ENCODE assay signal across 14 cellular contexts in genomic region chr6:154653385-154653784, GRCh38.
A peak's percentile ranks its signal among the peaks of the same experiment; 100 is the strongest.
DNase-seq lines count a peak whose midpoint lies in the region; ATAC-seq and TF ChIP-seq lines count a peak whose summit lies in the region.
"Had no signal": no experiment of that assay in that cellular context is flagged by ENCODE, and none has a peak within 500 bp of the region (broad histone marks: within the 10 kb centered on the region; RNA-seq: fewer than 3 reads in every experiment).

No MANE protein-coding gene starts in this region.

- H3K4me3 ChIP-seq in Panc1 (ENCODE audit: low read depth in 2 of 2, low read length in 2 of 2) = no peak overlapping the region
- H3K4me3 ChIP-seq in endodermal cell (ENCODE audit: low read length) = no peak overlapping the region
- no peak overlapping the region for H3K4me3 ChIP-seq in lower lobe of right lung
- no peak overlapping the region for H3K4me3 ChIP-seq in thyroid gland (replicated peaks in 1 of 3)

- H3K27me3 Mint-ChIP-seq in endodermal cell (ENCODE audit: insufficient read depth) = no peaks in the 10 kb centered on the region
- H3K27me3 Mint-ChIP-seq in activated T-cell treated with anti-CD3 and anti-CD28 coated beads, Interleukin-2, amount 50 U/mL, for 24 hours = peaks cover 5% of the 10 kb centered on the region

- WGBS in endodermal cell (ENCODE audit: insufficient coverage in 1 of 2, insufficient read length in 1 of 2), 2 experiments = 83 to 88% methylated on average over 1 to 3 of the region's 3 CpGs
- WGBS in thyroid gland, 2 donors = 39 to 52% methylated on average over 3 of the region's 3 CpGs

- peak overlapping the region; percentile 26 for H3K27ac Mint-ChIP-seq in endodermal cell
- no peak overlapping the region for H3K27ac Mint-ChIP-seq in activated T-cell treated with anti-CD3 and anti-CD28 coated beads, Interleukin-2, amount 50 U/mL, for 24 hours

- H3K36me3 ChIP-seq in Panc1 (ENCODE audit: control insufficient read depth, insufficient read depth, low read length) (no peaks in the 10 kb centered on the region), endodermal cell (ENCODE audit: control insufficient read depth, insufficient read depth, low read length) (no peaks in the 10 kb centered on the region), lower lobe of right lung (no peaks in the 10 kb centered on the region), thyroid gland (no peaks in the 10 kb centered on the region)

- H3K9ac ChIP-seq in endodermal cell (ENCODE audit: extremely low read depth, low read length, poor library complexity, severe bottlenecking) = no peak overlapping the region

- CTCF ChIA-PET in Panc1 (lab: Charles Lee) = no interaction called here

- H3K4me3 Mint-ChIP-seq in endodermal cell = no peak overlapping the region
- H3K4me3 Mint-ChIP-seq in activated T-cell treated with anti-CD3 and anti-CD28 coated beads, Interleukin-2, amount 50 U/mL, for 24 hours = no peak overlapping the region
- H3K4me3 Mint-ChIP-seq: H9 had no signal

- H3K36me3 Mint-ChIP-seq in endodermal cell (ENCODE audit: low read depth) = no peaks in the 10 kb centered on the region
- no peaks in the 10 kb centered on the region for H3K36me3 Mint-ChIP-seq in activated T-cell treated with anti-CD3 and anti-CD28 coated beads, Interleukin-2, amount 50 U/mL, for 24 hours (ENCODE audit: low read depth)

- H3K27ac ChIP-seq in Panc1 (ENCODE audit: low read length) (no peak overlapping the region), endodermal cell (ENCODE audit: low read depth, low read length) (no peak overlapping the region), lower lobe of right lung (peak overlapping the region; percentile 62), thyroid gland (peak overlapping the region; percentile 14 to 65 (median 39))
- H3K27ac ChIP-seq: HL-60 had no signal

- H3K4me1 Mint-ChIP-seq in endodermal cell = peaks cover 26% of the 10 kb centered on the region
- H3K4me1 Mint-ChIP-seq in activated T-cell treated with anti-CD3 and anti-CD28 coated beads, Interleukin-2, amount 50 U/mL, for 24 hours (ENCODE audit: low read depth) = no peaks in the 10 kb centered on the region
- H3K4me1 Mint-ChIP-seq: H9 had no signal

- H3K27me3 ChIP-seq in Panc1 (ENCODE audit: control insufficient read depth, insufficient read depth, low read length) (no peaks in the 10 kb centered on the region), endodermal cell (ENCODE audit: control insufficient read depth, insufficient read depth, low read length, poor library complexity, severe bottlenecking) (no peaks in the 10 kb centered on the region), lower lobe of right lung (ENCODE audit: low read depth) (no peaks in the 10 kb centered on the region), thyroid gland (no peaks in the 10 kb centered on the region)

- intact Hi-C loops in Panc1 (cut with micrococcal nuclease; ENCODE audit: unreplicated experiment) = no loop called here
- intact Hi-C loops in lower lobe of right lung (cut with DNase I) = no loop called here
- intact Hi-C loops in thyroid gland (cut with DNase I) = no loop called here

- H3K4me1 ChIP-seq in Panc1 (ENCODE audit: control insufficient read depth, insufficient read depth, low read length) (peaks cover 4% of the 10 kb centered on the region; the same call in 1 of the 2 replicates), endodermal cell (ENCODE audit: control insufficient read depth, insufficient read depth, low read length) (peaks cover 3% of the 10 kb centered on the region), lower lobe of right lung (peaks cover 28% of the 10 kb centered on the region), thyroid gland (peaks cover 13 to 23% of the 10 kb centered on the region in 2 donors)

- no peak for TF ChIP-seq POLR2A in thyroid gland (IDR thresholded peaks at IDR 0.05)

- peaks cover 3% of the 10 kb centered on the region for H3K9me3 Mint-ChIP-seq in endodermal cell
- no peaks in the 10 kb centered on the region for H3K9me3 Mint-ChIP-seq in activated T-cell treated with anti-CD3 and anti-CD28 coated beads, Interleukin-2, amount 50 U/mL, for 24 hours
- H3K9me3 Mint-ChIP-seq: H9 had no signal

- BruUV-seq in Panc1 (replicated peaks; lab: Mats Ljungman, UMichigan) = no TSS peak

- TF ChIP-seq CTCF in Panc1 (IDR thresholded peaks at IDR 0.05) = no peak
- no peak for TF ChIP-seq CTCF in endodermal cell (conservative IDR thresholded peaks at IDR 0.05)
- TF ChIP-seq CTCF in lower lobe of right lung (IDR thresholded peaks at IDR 0.05) = no peak
- no peak for TF ChIP-seq CTCF in thyroid gland (IDR thresholded peaks at IDR 0.05)

- H3K9me3 ChIP-seq in Panc1 (ENCODE audit: control insufficient read depth, insufficient read depth, low read depth, low read length) (no peaks in the 10 kb centered on the region), endodermal cell (ENCODE audit: control insufficient read depth, low read length) (peaks cover 18% of the 10 kb centered on the region), lower lobe of right lung (no peaks in the 10 kb centered on the region), thyroid gland (no peaks in the 10 kb centered on the region)

- in situ Hi-C loops in Panc1 (cut with HindIII; ENCODE audit: low pct_unique_long_range_greater_than_20kb, low sequenced_read_pairs) = no loop called here

- no peak for DNase-seq in Panc1 (ENCODE audit: low read depth, low spot score)
- peak; percentile 52 for DNase-seq in endodermal cell
- DNase-seq in lower lobe of right lung = no peak
- DNase-seq in thyroid gland = no peak
- no peak for DNase-seq in activated T-cell treated with anti-CD3 and anti-CD28 coated beads, Interleukin-2, amount 50 U/mL, for 24 hours
- DNase-seq: activated naive CD4-positive, alpha-beta T cell; central memory CD4-positive, alpha-beta T cell; H9; NCI-H2081 treated with DMSO at 0.1 percent for 48 hours; NK-92 treated with Interleukin-12 subunit alpha and Interleukin-12 subunit beta, amount 100 ng/mL, for 24 hours; retina had no signal

- ATAC-seq in Panc1 (peak; percentile 70), lower lobe of right lung (no peak), GM18858 (IDR thresholded peaks at IDR 0.05; ENCODE audit: unreplicated experiment) (no peak), HG03095 (IDR thresholded peaks at IDR 0.05; ENCODE audit: unreplicated experiment) (no peak)

- POLR2A ChIA-PET in Panc1 (lab: Charles Lee) = no interaction called here

Comparison
In these comparisons a context has a peak if more than half of its experiments do, and no peak if none do; other contexts are left out.
1. H3K27ac ChIP-seq: peak in lower lobe of right lung (single experiment) and thyroid gland (3 of 3); none in Panc1 (single experiment) and endodermal cell (single experiment).